Comparison of ENCODE assay signal across 1 cellular context in the genomic region with DNA sequence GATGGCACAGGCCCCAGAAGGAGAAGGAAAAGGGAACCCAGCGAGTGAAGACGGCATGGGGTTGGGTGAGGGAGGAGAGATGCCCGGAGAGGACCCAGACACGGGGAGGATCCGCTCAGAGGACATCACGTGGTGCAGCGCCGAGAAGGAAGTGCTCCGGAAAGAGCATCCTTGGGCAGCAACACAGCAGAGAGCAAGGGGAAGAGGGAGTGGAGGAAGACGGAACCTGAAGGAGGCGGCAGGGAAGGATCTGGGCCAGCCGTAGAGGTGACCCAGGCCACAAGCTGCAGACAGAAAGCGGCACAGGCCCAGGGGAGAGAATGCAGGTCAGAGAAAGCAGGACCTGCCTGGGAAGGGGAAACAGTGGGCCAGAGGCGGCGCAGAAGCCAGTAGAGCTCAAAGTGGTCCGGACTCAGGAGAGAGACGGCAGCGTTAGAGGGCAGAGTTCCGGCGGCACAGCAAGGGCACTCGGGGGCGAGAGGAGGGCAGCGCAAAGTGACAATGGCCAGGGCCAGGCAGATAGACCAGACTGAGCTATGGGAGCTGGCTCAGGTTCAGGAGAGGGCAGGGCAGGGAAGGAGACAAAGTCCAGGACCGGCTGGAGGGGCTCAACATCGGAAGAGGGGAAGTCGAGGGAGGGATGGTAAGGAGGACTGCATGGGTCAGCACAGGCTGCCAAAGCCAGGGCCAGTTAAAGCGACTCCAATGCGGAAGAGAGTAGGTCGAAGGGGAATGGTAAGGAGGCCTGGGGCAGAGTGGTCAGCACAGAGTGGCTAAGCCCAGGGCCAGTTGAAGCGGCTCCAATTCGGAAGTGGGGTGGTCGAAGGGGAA.
A peak's percentile ranks its signal among the peaks of the same experiment; 100 is the strongest.
TF ChIP-seq lines count a peak whose summit lies in the region.

No MANE protein-coding gene starts in this region.

TF ChIP-seq in K562, 482 proteins besides CTCF, POLR2A, EP300 and RAD21 (continued from another document):
- TF ChIP-seq, protein P1, sequence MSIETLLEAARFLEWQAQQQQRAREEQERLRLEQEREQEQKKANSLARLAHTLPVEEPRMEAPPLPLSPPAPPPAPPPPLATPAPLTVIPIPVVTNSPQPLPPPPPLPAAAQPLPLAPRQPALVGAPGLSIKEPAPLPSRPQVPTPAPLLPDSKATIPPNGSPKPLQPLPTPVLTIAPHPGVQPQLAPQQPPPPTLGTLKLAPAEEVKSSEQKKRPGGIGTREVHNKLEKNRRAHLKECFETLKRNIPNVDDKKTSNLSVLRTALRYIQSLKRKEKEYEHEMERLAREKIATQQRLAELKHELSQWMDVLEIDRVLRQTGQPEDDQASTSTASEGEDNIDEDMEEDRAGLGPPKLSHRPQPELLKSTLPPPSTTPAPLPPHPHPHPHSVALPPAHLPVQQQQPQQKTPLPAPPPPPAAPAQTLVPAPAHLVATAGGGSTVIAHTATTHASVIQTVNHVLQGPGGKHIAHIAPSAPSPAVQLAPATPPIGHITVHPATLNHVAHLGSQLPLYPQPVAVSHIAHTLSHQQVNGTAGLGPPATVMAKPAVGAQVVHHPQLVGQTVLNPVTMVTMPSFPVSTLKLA (conservative IDR thresholded peaks at IDR 0.05) = peak; percentile 17 to 53; a peak in 1 of 4 replicates
- 0 out of 4 replicates have a peak, but pooled peaks of 1 of the 2 experiments have one; percentile 19 for TF ChIP-seq FOXK2 (conservative IDR thresholded peaks at IDR 0.05 in 1 of 2, IDR thresholded peaks at IDR 0.05 in 1 of 2; ENCODE audit: low read depth in 2 of 2)
- no peak for TF ChIP-seq KAT2B (IDR thresholded peaks at IDR 0.05; ENCODE audit: low read depth, low read length)
- no peak for TF ChIP-seq KHSRP (IDR thresholded peaks at IDR 0.05)
- TF ChIP-seq SRSF9 (IDR thresholded peaks at IDR 0.05; ENCODE audit: borderline replicate concordance, low read depth, low read length) = no peak
- no peak for TF ChIP-seq ZNF24 (IDR thresholded peaks at IDR 0.05)
- TF ChIP-seq TAF9B (IDR thresholded peaks at IDR 0.05; ENCODE audit: partially characterized antibody) = no peak
- TF ChIP-seq ZNF316 (IDR thresholded peaks at IDR 0.05) = no peak
- no peak for TF ChIP-seq PYGO2 (tag; IDR thresholded peaks at IDR 0.05)
- TF ChIP-seq ZNF592 (IDR thresholded peaks at IDR 0.05) = no peak
- TF ChIP-seq HIVEP1 (CRISPR knock-in tag; IDR thresholded peaks at IDR 0.05) = no peak
- peak; percentile 44; the same call in 1 of the 2 replicates for TF ChIP-seq NR2F6 (CRISPR knock-in tag; IDR thresholded peaks at IDR 0.05)
- TF ChIP-seq ZNF445 (CRISPR knock-in tag; IDR thresholded peaks at IDR 0.05; ENCODE audit: low read depth) = no peak
- no peak for TF ChIP-seq MECOM (CRISPR knock-in tag; IDR thresholded peaks at IDR 0.05)
- peak; percentile 46 for TF ChIP-seq SAP30 (IDR thresholded peaks at IDR 0.05; ENCODE audit: borderline replicate concordance, insufficient read depth, low read depth, low read length, poor library complexity, severe bottlenecking)
- TF ChIP-seq MCM7 (IDR thresholded peaks at IDR 0.05) = no peak
- TF ChIP-seq CBFB (CRISPR knock-in tag; IDR thresholded peaks at IDR 0.05) = peak; percentile 78; the same call in 1 of the 2 replicates
- TF ChIP-seq SRF (CRISPR knock-in tag; IDR thresholded peaks at IDR 0.05) = 0 out of 4 replicates have a peak, but pooled peaks of 1 of the 2 experiments have one; percentile 24
- TF ChIP-seq HNRNPUL1 (IDR thresholded peaks at IDR 0.05; ENCODE audit: low read length) = no peak
- peak in 1 of 2 experiments; percentile 88; a peak in 2 of 4 replicates for TF ChIP-seq RCOR1 (IDR thresholded peaks at IDR 0.05; ENCODE audit: borderline replicate concordance in 1 of 2, low read depth in 2 of 2, low read length in 2 of 2)
- no peak for TF ChIP-seq ZNF589 (CRISPR knock-in tag; IDR thresholded peaks at IDR 0.05; ENCODE audit: low read depth)
- TF ChIP-seq SIN3B (IDR thresholded peaks at IDR 0.05; ENCODE audit: low read depth) = no peak
- TF ChIP-seq ETV1 (tag; conservative IDR thresholded peaks at IDR 0.05; ENCODE audit: low read depth) = peak; percentile 42; the same call in 1 of the 2 replicates
- no peak for TF ChIP-seq CREBBP (IDR thresholded peaks at IDR 0.05; ENCODE audit: low read depth, low read length)
- peak in 1 of 2 experiments; percentile 49; a peak in 3 of 4 replicates for TF ChIP-seq KDM1A (IDR thresholded peaks at IDR 0.05)
- peak; percentile 86 for TF ChIP-seq ZNF263 (CRISPR knock-in tag; IDR thresholded peaks at IDR 0.05; ENCODE audit: borderline replicate concordance)
- TF ChIP-seq MTF1 (CRISPR knock-in tag; IDR thresholded peaks at IDR 0.05; ENCODE audit: borderline replicate concordance) = no peak
- TF ChIP-seq LEF1 (IDR thresholded peaks at IDR 0.05) = 0 out of 2 replicates have a peak, but pooled peaks have one; percentile 13
- TF ChIP-seq ZBTB7A (IDR thresholded peaks at IDR 0.05; ENCODE audit: borderline replicate concordance, control insufficient read depth, low read depth, low read length) = no peak
- no peak for TF ChIP-seq HNRNPH1 (optimal IDR thresholded peaks at IDR 0.05; ENCODE audit: low read depth, low read length)
- no peak for TF ChIP-seq JUN (IDR thresholded peaks at IDR 0.05; ENCODE audit: borderline replicate concordance, low read depth, low read length)
- TF ChIP-seq JUN (CRISPR knock-in tag; IDR thresholded peaks at IDR 0.05; ENCODE audit: borderline replicate concordance) = no peak
- TF ChIP-seq KDM4B (IDR thresholded peaks at IDR 0.05; ENCODE audit: borderline replicate concordance in 2 of 2, low read depth in 1 of 2) = no peak
- TF ChIP-seq, protein P2, sequence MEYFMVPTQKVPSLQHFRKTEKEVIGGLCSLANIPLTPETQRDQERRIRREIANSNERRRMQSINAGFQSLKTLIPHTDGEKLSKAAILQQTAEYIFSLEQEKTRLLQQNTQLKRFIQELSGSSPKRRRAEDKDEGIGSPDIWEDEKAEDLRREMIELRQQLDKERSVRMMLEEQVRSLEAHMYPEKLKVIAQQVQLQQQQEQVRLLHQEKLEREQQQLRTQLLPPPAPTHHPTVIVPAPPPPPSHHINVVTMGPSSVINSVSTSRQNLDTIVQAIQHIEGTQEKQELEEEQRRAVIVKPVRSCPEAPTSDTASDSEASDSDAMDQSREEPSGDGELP (CRISPR knock-in tag; IDR thresholded peaks at IDR 0.05; ENCODE audit: borderline replicate concordance) = peak; percentile 44; the same call in 1 of the 2 replicates
- no peak for TF ChIP-seq ZNF12 (CRISPR knock-in tag; IDR thresholded peaks at IDR 0.05)
- TF ChIP-seq BRF1 (IDR thresholded peaks at IDR 0.05; ENCODE audit: borderline replicate concordance, extremely low read depth, insufficient read length) = no peak
- 0 out of 2 replicates have a peak, but pooled peaks have one; percentile 26 for TF ChIP-seq ZKSCAN1 (IDR thresholded peaks at IDR 0.05; ENCODE audit: low read depth, low read length)
- TF ChIP-seq ZNF699 (CRISPR knock-in tag; IDR thresholded peaks at IDR 0.05; ENCODE audit: insufficient replicate concordance) = no peak
- peak; percentile 89 for TF ChIP-seq SPI1 (IDR thresholded peaks at IDR 0.05; ENCODE audit: borderline replicate concordance, low read depth, low read length)
TF ChIP-seq in K562: peak in this region for 40.
